ENCODE assay signal across 8 cellular contexts in the genomic region with DNA sequence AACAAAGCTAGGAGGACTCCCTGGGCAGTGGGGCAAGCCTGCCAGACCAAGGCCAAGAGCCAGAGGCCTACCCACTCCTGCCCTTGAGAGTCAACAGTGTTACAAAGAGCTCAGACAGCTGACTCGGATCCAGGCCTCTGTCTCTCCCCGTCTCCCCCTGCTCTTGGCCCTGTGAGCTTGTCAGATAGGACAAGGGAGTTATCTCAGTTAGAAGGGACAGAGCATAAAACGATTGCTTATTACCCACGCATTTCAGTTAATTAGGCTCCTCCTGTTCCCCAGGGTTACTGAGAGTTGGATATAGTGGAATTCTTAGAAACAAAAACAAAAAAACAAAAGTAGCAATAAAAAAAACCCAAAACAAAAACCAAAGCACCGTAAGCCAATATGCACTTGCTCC. TPM values are rescaled to one million over a fixed set of nuclear protein-coding genes. Genes with fewer than 3 reads are reported as not detected.
DNase-seq lines count a peak whose midpoint lies in the region; FAIRE-seq and TF ChIP-seq lines count a peak whose summit lies in the region.

No MANE protein-coding gene starts in this region.

- H3K4me3 ChIP-seq in coronary artery: peak overlapping the region; percentile 85

- no peak for TF ChIP-seq CTCF in coronary artery (IDR thresholded peaks at IDR 0.05)
- TF ChIP-seq CTCF in D721Med (IDR thresholded peaks at IDR 0.05; ENCODE audit: insufficient read depth, missing control alignments): no peak
- TF ChIP-seq CTCF in GM20000 (IDR thresholded peaks at IDR 0.05; ENCODE audit: extremely low read depth, missing control alignments): no peak

- peak; percentile 32 for DNase-seq in AG08396 (ENCODE audit: low spot score)
- peak; percentile 19 for DNase-seq in M059J (ENCODE audit: low read depth)
- DNase-seq in coronary artery (ENCODE audit: low spot score): no peak
- DNase-seq in myocyte (ENCODE audit: low read depth): peak; percentile 72
- DNase-seq in D721Med (ENCODE audit: insufficient read length, low spot score): no peak
- no peak for DNase-seq in COR-L47 (lab: John Stamatoyannopoulos, UW)
- DNase-seq in NCI-H1048 (lab: John Stamatoyannopoulos, UW): no peak
- no peak for DNase-seq in GM20000 (ENCODE audit: low spot score)

- no peak for FAIRE-seq in D721Med (lab: Jason Lieb, UNC)

- H3K27ac ChIP-seq in coronary artery: peak overlapping the region; percentile 83 to 92

RNA-seq across cellular contexts. Expression of a gene that starts 1.3 kb away (rescaled TPM):
- total RNA-seq in M059J (2014; rRNA removed; shearing (Covaris generic)): 20.0 and 24.4 TPM in 2 replicates
- total RNA-seq in myocyte: 24.6 and 36.2 TPM in 2 replicates
- polyA plus RNA-seq in myocyte (2012): 38.9 TPM

RNA-seq across cellular contexts. Expression of a gene that starts 36.4 kb away (rescaled TPM):
- 19.5 and 33.8 TPM in 2 replicates for total RNA-seq in M059J (2014; rRNA removed; shearing (Covaris generic))
- total RNA-seq in myocyte: 23.6 and 24.8 TPM in 2 replicates
- polyA plus RNA-seq in myocyte (2012): 34.1 TPM

RNA-seq across cellular contexts. Expression of a gene that starts 38.3 kb away (rescaled TPM):
- total RNA-seq in M059J (2014; rRNA removed; shearing (Covaris generic)): not detected in 2 replicates
- not detected in 2 replicates for total RNA-seq in myocyte
- polyA plus RNA-seq in myocyte (2012): 0.35 TPM

Comparison
In these comparisons a context has a peak if more than half of its experiments do, and no peak if none do; other contexts are left out.
1. DNase-seq: peak in AG08396 (single experiment), M059J (single experiment) and myocyte (single experiment); none in coronary artery (single experiment), D721Med (single experiment), COR-L47 (single experiment), NCI-H1048 (single experiment) and GM20000 (single experiment).